Comparison of ENCODE assay signal across 8 cellular contexts in the genomic region with DNA sequence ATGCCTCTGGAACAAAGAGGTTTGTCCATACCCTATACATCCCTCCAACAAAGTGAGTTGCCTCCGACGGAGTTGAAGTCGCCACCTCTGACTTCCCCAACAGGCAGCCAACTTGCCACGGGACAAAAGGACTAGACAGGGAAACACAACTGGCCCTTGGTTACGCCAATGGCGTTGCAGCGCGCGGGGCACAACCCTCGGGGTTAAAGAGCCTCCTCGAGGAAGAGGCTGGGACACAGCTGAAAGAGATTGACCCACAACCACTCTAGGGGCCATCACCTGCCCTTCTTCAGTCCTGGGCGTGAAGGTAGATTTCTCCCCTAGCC. TPM values are rescaled to one million over a fixed set of nuclear protein-coding genes. Genes with fewer than 3 reads are reported as not detected.
DNase-seq lines count a peak whose midpoint lies in the region; ATAC-seq, FAIRE-seq and TF ChIP-seq lines count a peak whose summit lies in the region.

No MANE protein-coding gene starts in this region.

- H3K4me2 ChIP-seq in PC-3 (ENCODE audit: low read length) = peak overlapping the region; percentile 91

- no TSS peak for BruUV-seq in PC-3 (replicated peaks; lab: Mats Ljungman, UMichigan)

- POLR2A ChIA-PET in PC-3 (lab: Charles Lee; ENCODE audit: unreplicated experiment) = no interaction called here

- no peaks in the 10 kb centered on the region for H3F3A ChIP-seq in PC-3 (ENCODE audit: low read length, unreplicated experiment)

- H3K4me1 ChIP-seq in PC-3 (ENCODE audit: insufficient read depth, low read length) (peaks cover 28% of the 10 kb centered on the region), breast epithelium (peaks cover 2 to 9% of the 10 kb centered on the region in 2 donors), stomach smooth muscle (ENCODE audit: control insufficient read depth, insufficient read depth, low read length) (peaks cover 17% of the 10 kb centered on the region)

- CTCF ChIA-PET in PC-3 (lab: Charles Lee) = no interaction called here

- no peaks in the 10 kb centered on the region for H3K9me2 ChIP-seq in PC-3 (replicated peaks; ENCODE audit: low read length)

- peak; percentile 71 for DNase-seq in COLO668 (lab: John Stamatoyannopoulos, UW; ENCODE audit: unreplicated experiment)
- peak; percentile 53 for DNase-seq in PC-3
- peak in 1 of 2 donors; percentile 44 for DNase-seq in breast epithelium (ENCODE audit: low spot score in 2 of 2)
- DNase-seq in kidney glomerular epithelial cell (lab: John Stamatoyannopoulos, UW) = peak; percentile 36
- DNase-seq in D721Med (ENCODE audit: insufficient read length, low spot score) = no peak

- FAIRE-seq in D721Med (lab: Jason Lieb, UNC) = no peak

- H2AFZ ChIP-seq in PC-3 (ENCODE audit: low read length) = peak overlapping the region; percentile 84

- ATAC-seq in GM19025 (IDR thresholded peaks at IDR 0.05; ENCODE audit: low read depth, unreplicated experiment) = peak; percentile 21
- ATAC-seq in HG03175 (IDR thresholded peaks at IDR 0.05; ENCODE audit: unreplicated experiment) = peak; percentile 39
- ATAC-seq in PC-3 = peak; percentile 49

- peaks cover 13% of the 10 kb centered on the region for H4K20me1 ChIP-seq in PC-3 (ENCODE audit: low read length)

- peak overlapping the region; percentile 94 for H3K27ac ChIP-seq in PC-3 (ENCODE audit: low read length)
- peak overlapping the region; percentile 86 to 94 for H3K27ac ChIP-seq in breast epithelium
- peak overlapping the region; percentile 80 for H3K27ac ChIP-seq in stomach smooth muscle (ENCODE audit: low read length)

- H3K79me2 ChIP-seq in PC-3 (ENCODE audit: low read length) = peaks cover 73% of the 10 kb centered on the region

- peak overlapping the region; percentile 95 for H3K9ac ChIP-seq in PC-3 (ENCODE audit: low read length)
- peak overlapping the region; percentile 77 to 93 for H3K9ac ChIP-seq in stomach smooth muscle (ENCODE audit: low read length in 2 of 2)

- H3K27me3 ChIP-seq in PC-3 (ENCODE audit: low read length) = no peaks in the 10 kb centered on the region
- no peaks in the 10 kb centered on the region for H3K27me3 ChIP-seq in breast epithelium
- H3K27me3 ChIP-seq in stomach smooth muscle (ENCODE audit: control insufficient read depth in 1 of 2, insufficient read depth in 2 of 2, low read length in 2 of 2) = no peaks in the 10 kb centered on the region

- H3K9me3 ChIP-seq in PC-3 (ENCODE audit: low read length) (no peaks in the 10 kb centered on the region), breast epithelium (no peaks in the 10 kb centered on the region), stomach smooth muscle (ENCODE audit: control insufficient read depth in 2 of 2, low read length in 2 of 2) (no peaks in the 10 kb centered on the region)

- H3K36me3 ChIP-seq in PC-3 (ENCODE audit: low read depth, low read length) = no peaks in the 10 kb centered on the region
- no peaks in the 10 kb centered on the region for H3K36me3 ChIP-seq in breast epithelium
- no peaks in the 10 kb centered on the region for H3K36me3 ChIP-seq in stomach smooth muscle (ENCODE audit: control insufficient read depth in 2 of 2, insufficient read depth in 2 of 2, low read length in 2 of 2)

- H3K4me3 ChIP-seq in PC-3 (ENCODE audit: low read length) (peak overlapping the region; percentile 77), breast epithelium (peak overlapping the region; percentile 74 to 81 (median 75)), stomach smooth muscle (ENCODE audit: low read length in 2 of 2) (peak overlapping the region; percentile 85 to 99)

- intact Hi-C loops in PC-3 (cut with micrococcal nuclease) = loop anchor here (1.0 kb wide), 2 partner anchors 14 to 35 kb away; partner anchors contain the start of genes EIF2B4 and SNX17
- intact Hi-C loops in breast epithelium (cut with DNase I; ENCODE audit: low total_unique reads) = no loop called here

- TF ChIP-seq CTCF in PC-3 (conservative IDR thresholded peaks at IDR 0.05; ENCODE audit: low read depth, low read length) (no peak), breast epithelium (IDR thresholded peaks at IDR 0.05) (no peak), D721Med (IDR thresholded peaks at IDR 0.05; ENCODE audit: insufficient read depth, missing control alignments) (no peak)

- TF ChIP-seq POLR2A in breast epithelium (IDR thresholded peaks at IDR 0.05) = no peak

RNA-seq across cellular contexts. Expression of gene GTF3C2, which starts 0.5 kb away (rescaled TPM):
- total RNA-seq in PC-3 (2014; rRNA removed) = 82.2 and 98.1 TPM in 2 replicates
- 10 to 100 TPM; 32.6 to 63.5 (median 55.7) TPM for total RNA-seq in breast epithelium

RNA-seq across cellular contexts. Expression of gene EIF2B4, which starts 14.1 kb away (rescaled TPM):
- 35.8 and 43.9 TPM in 2 replicates for total RNA-seq in PC-3 (2014; rRNA removed)
- total RNA-seq in breast epithelium = 10 to 100 TPM; 38.1 to 48.9 (median 47.9) TPM

RNA-seq across cellular contexts. Expression of gene SNX17, which starts 14.4 kb away (rescaled TPM):
- total RNA-seq in PC-3 (2014; rRNA removed) (99.6 and 110 TPM in 2 replicates), breast epithelium (100 to 1,000 TPM; 109 to 121 (median 116) TPM)

RNA-seq across cellular contexts. Expression of gene ZNF513, which starts 24.5 kb away (rescaled TPM):
- total RNA-seq in PC-3 (2014; rRNA removed) (7.4 and 9.7 TPM in 2 replicates), breast epithelium (10 to 100 TPM in 2 of 3 donors, 1 to 10 TPM in 1; 5.9 to 22.5 (median 15.7) TPM)

RNA-seq across cellular contexts. Expression of gene MPV17, which starts 33.1 kb away (rescaled TPM):
- total RNA-seq in PC-3 (2014; rRNA removed) (41.8 and 59.2 TPM in 2 replicates), breast epithelium (10 to 100 TPM; 72.8 to 95.1 (median 79.4) TPM)
